ENCODE assay signal across 11 cellular contexts in genomic region chr17:1040216-1040600, GRCh38. TPM values are rescaled to one million over a fixed set of nuclear protein-coding genes. Genes with fewer than 3 reads are reported as not detected.
DNase-seq lines count a peak whose midpoint lies in the region; ATAC-seq, FAIRE-seq and TF ChIP-seq lines count a peak whose summit lies in the region.
"Had no signal": no experiment of that assay in that cellular context is flagged by ENCODE, and none has a peak within 500 bp of the region (broad histone marks: within the 10 kb centered on the region; RNA-seq: fewer than 3 reads in every experiment).

No MANE protein-coding gene starts in this region.

- in situ Hi-C loops in gastrocnemius medialis (cut with MboI; ENCODE audit: low sequenced_read_pairs in 4 of 4): no loop called here

- no peaks in the 10 kb centered on the region for H3K36me3 ChIP-seq in ectodermal cell (ENCODE audit: control insufficient read depth, insufficient read depth, low read length)
- H3K36me3 ChIP-seq in left lung: peaks cover 0 to 34% of the 10 kb centered on the region in 2 donors
- no peaks in the 10 kb centered on the region for H3K36me3 ChIP-seq in gastrocnemius medialis

- intact Hi-C loops in left lung (cut with DNase I) (no loop called here), gastrocnemius medialis (cut with DNase I; ENCODE audit: low total_unique reads) (no loop called here)

- no peak for TF ChIP-seq CTCF in left lung (IDR thresholded peaks at IDR 0.05)
- TF ChIP-seq CTCF in gastrocnemius medialis (IDR thresholded peaks at IDR 0.05 in 4 of 5, conservative IDR thresholded peaks at IDR 0.05 in 1 of 5): no peak
- TF ChIP-seq CTCF in type B pancreatic cell (conservative IDR thresholded peaks at IDR 0.05): no peak
- no peak for TF ChIP-seq CTCF in glutamatergic neuron (IDR thresholded peaks at IDR 0.05; ENCODE audit: partially characterized antibody, unreplicated experiment)

- ATAC-seq in left lung (peak; percentile 18), gastrocnemius medialis (no peak)
- ATAC-seq in effector memory CD8-positive, alpha-beta T cell (replicated peaks): no peak

- no peak for FAIRE-seq in frontal cortex (lab: Jason Lieb, UNC)
- FAIRE-seq: GM19239 had no signal

- H3K4me3 Mint-ChIP-seq in type B pancreatic cell (no peak overlapping the region), glutamatergic neuron (ENCODE audit: unreplicated experiment) (no peak overlapping the region)
- no peak overlapping the region for H3K4me3 Mint-ChIP-seq in effector memory CD8-positive, alpha-beta T cell

- H3K4me3 ChIP-seq in ectodermal cell (ENCODE audit: insufficient read depth, low read depth, low read length) (no peak overlapping the region), left lung (peak overlapping the region in 1 of 2 donors; percentile 24), gastrocnemius medialis (peak overlapping the region in 3 of 4 donors; percentile 20 to 34 (median 29))

- H3K9me3 Mint-ChIP-seq in type B pancreatic cell (no peaks in the 10 kb centered on the region), glutamatergic neuron (ENCODE audit: unreplicated experiment) (peaks cover 15% of the 10 kb centered on the region)
- H3K9me3 Mint-ChIP-seq in effector memory CD8-positive, alpha-beta T cell: no peaks in the 10 kb centered on the region

- H3K27ac Mint-ChIP-seq in type B pancreatic cell: no peak overlapping the region
- H3K27ac Mint-ChIP-seq in glutamatergic neuron (ENCODE audit: unreplicated experiment): no peak overlapping the region
- H3K27ac Mint-ChIP-seq in effector memory CD8-positive, alpha-beta T cell: peak overlapping the region in 1 of 2 donors; percentile 57

- H3K27ac ChIP-seq in ectodermal cell (ENCODE audit: insufficient read depth, low read depth, low read length, poor library complexity, severe bottlenecking) (peak overlapping the region; percentile 33), left lung (peak overlapping the region; percentile 83 to 86), gastrocnemius medialis (peak overlapping the region; percentile 67 to 80 (median 76))
- H3K27ac ChIP-seq: C4-2B had no signal

- no peak for TF ChIP-seq POLR2A in gastrocnemius medialis (IDR thresholded peaks at IDR 0.05)

- H3K4me1 Mint-ChIP-seq in type B pancreatic cell (ENCODE audit: unreplicated experiment) (peaks cover 21% of the 10 kb centered on the region), glutamatergic neuron (ENCODE audit: low read depth, unreplicated experiment) (peaks cover 34% of the 10 kb centered on the region)
- peaks cover 10 to 16% of the 10 kb centered on the region in 2 donors for H3K4me1 Mint-ChIP-seq in effector memory CD8-positive, alpha-beta T cell (ENCODE audit: low read depth in 2 of 2)

- H3K9me3 ChIP-seq in ectodermal cell (ENCODE audit: control insufficient read depth, low read length) (no peaks in the 10 kb centered on the region), left lung (no peaks in the 10 kb centered on the region), gastrocnemius medialis (no peaks in the 10 kb centered on the region)

- peaks cover 11% of the 10 kb centered on the region for H3K36me3 Mint-ChIP-seq in type B pancreatic cell
- H3K36me3 Mint-ChIP-seq in glutamatergic neuron (ENCODE audit: unreplicated experiment): peaks cover 11% of the 10 kb centered on the region
- peaks cover 15% of the 10 kb centered on the region for H3K36me3 Mint-ChIP-seq in effector memory CD8-positive, alpha-beta T cell (ENCODE audit: insufficient read depth)

- WGBS in ectodermal cell, 2 experiments: 88% methylated on average over 13 of the region's 13 CpGs

- H3K27me3 ChIP-seq in ectodermal cell (ENCODE audit: control insufficient read depth, insufficient read depth, low read length, poor library complexity, severe bottlenecking): no peaks in the 10 kb centered on the region
- H3K27me3 ChIP-seq in left lung: no peaks in the 10 kb centered on the region
- no peaks in the 10 kb centered on the region for H3K27me3 ChIP-seq in gastrocnemius medialis

- DNase-seq in COLO829 (ENCODE audit: low spot score) (peak; percentile 59), left lung (peak in 1 of 2 donors; percentile 74), gastrocnemius medialis (no peak), type B pancreatic cell (ENCODE audit: extremely low spot score, unreplicated experiment) (no peak), glutamatergic neuron (no peak), frontal cortex (ENCODE audit: low spot score in 2 of 2) (no peak)
- DNase-seq in effector memory CD8-positive, alpha-beta T cell: no peak
- DNase-seq: MM.1S had no signal

- H3K4me1 ChIP-seq in ectodermal cell (ENCODE audit: control insufficient read depth, insufficient read depth, low read length): peaks cover 24% of the 10 kb centered on the region
- H3K4me1 ChIP-seq in left lung: peaks cover 0 to 38% of the 10 kb centered on the region in 2 donors
- peaks cover 13 to 34% of the 10 kb centered on the region in 2 donors for H3K4me1 ChIP-seq in gastrocnemius medialis

- H3K27me3 Mint-ChIP-seq in type B pancreatic cell (no peaks in the 10 kb centered on the region), glutamatergic neuron (ENCODE audit: unreplicated experiment) (peaks cover 17% of the 10 kb centered on the region)
- H3K27me3 Mint-ChIP-seq in effector memory CD8-positive, alpha-beta T cell: no peaks in the 10 kb centered on the region

RNA-seq across cellular contexts. Expression of gene TIMM22, which starts 43.3 kb away (rescaled TPM):
- 13.9 TPM for polyA plus RNA-seq in ectodermal cell (2013, experiment 1 of 4)
- 15.7 TPM for polyA plus RNA-seq in ectodermal cell (2013, experiment 2 of 4)
- 11.9 TPM for polyA plus RNA-seq in ectodermal cell (2013, experiment 3 of 4)
- polyA plus RNA-seq in ectodermal cell (2013, experiment 4 of 4): 13.6 TPM
- total RNA-seq in left lung: 10 to 100 TPM; 10.6 to 11.6 TPM
- 10 to 100 TPM; 14.4 to 16.1 (median 15.3) TPM for total RNA-seq in gastrocnemius medialis
- 16.2 and 20.1 TPM in 2 replicates for total RNA-seq in type B pancreatic cell (ENCODE audit: low replicate concordance)
- total RNA-seq in glutamatergic neuron (ENCODE audit: unreplicated experiment): 22.0 TPM
- 13.5 TPM for total RNA-seq in frontal cortex

Comparison
In these comparisons a context has a peak if more than half of its experiments do, and no peak if none do; other contexts are left out.
1. H3K27ac ChIP-seq: peak in every context shown above with its lines; median percentile 84 in left lung; 76 in gastrocnemius medialis; 33 in ectodermal cell.